In the genomic region with DNA sequence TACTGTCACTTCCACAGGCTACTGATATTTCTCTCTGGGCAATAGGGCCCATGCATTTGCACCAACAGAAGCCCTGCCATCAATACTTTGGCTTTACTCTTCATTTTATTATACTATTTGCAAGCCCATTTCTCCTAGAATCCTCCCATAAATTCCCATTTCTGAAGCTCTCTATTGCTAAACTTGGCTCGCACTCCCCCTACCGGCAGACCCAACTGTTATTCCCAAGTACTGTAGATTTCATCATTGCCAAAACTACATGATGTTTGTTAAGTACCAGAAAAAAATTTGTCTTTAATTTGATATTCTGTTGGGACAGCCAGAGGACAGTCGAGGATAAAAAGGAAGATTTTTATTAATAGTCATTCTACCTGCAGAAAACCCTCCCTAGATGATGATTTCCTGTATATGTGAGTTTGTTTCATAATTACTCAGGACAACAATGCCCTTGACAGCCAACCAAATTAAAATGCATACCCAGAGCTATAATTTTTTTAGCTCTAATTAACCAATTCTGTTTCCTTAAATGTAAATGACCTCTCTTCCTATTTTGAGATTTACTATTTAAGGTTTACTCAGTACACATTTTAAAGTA, we compare ENCODE assay signal across 9 cellular contexts.
DNase-seq lines count a peak whose midpoint lies in the region; ATAC-seq and TF ChIP-seq lines count a peak whose summit lies in the region.
"Had no signal": no experiment of that assay in that cellular context is flagged by ENCODE, and none has a peak within 500 bp of the region (broad histone marks: within the 10 kb centered on the region; RNA-seq: fewer than 3 reads in every experiment).

No MANE protein-coding gene starts in this region.

- H2AK5ac ChIP-seq in IMR-90 (ENCODE audit: low read depth, low read length): no peak overlapping the region
- H2AK5ac ChIP-seq in neuronal stem cell (ENCODE audit: low read depth, low read length): no peak overlapping the region

- intact Hi-C loops in IMR-90 (cut with micrococcal nuclease): loop anchor here (1.0 kb wide), 1 partner anchor 11 kb away; no protein-coding TSS in a partner anchor

- no peak overlapping the region for H3K4me2 ChIP-seq in IMR-90 (ENCODE audit: low read depth, low read length)
- H3K4me2 ChIP-seq in neuronal stem cell (ENCODE audit: insufficient read depth, low read length, poor library complexity, severe bottlenecking): no peak overlapping the region

- H3K9ac ChIP-seq in IMR-90 (ENCODE audit: low read depth, low read length): no peak overlapping the region
- no peak overlapping the region for H3K9ac ChIP-seq in SK-N-MC (ENCODE audit: insufficient read length)
- no peak overlapping the region for H3K9ac ChIP-seq in neuronal stem cell (ENCODE audit: low read depth, low read length, poor library complexity)

- H3K36me3 ChIP-seq in IMR-90 (ENCODE audit: control insufficient read depth, insufficient read depth, low read length) (no peaks in the 10 kb centered on the region), SK-N-MC (ENCODE audit: insufficient read depth, low read length) (no peaks in the 10 kb centered on the region), neuronal stem cell (replicated peaks in 1 of 2; ENCODE audit: control insufficient read depth in 2 of 2, insufficient read depth in 2 of 2, low read length in 2 of 2) (no peaks in the 10 kb centered on the region)

- TF ChIP-seq POLR2A in IMR-90 (IDR thresholded peaks at IDR 0.05; ENCODE audit: low read depth, low read length): no peak

- H4K8ac ChIP-seq in IMR-90 (ENCODE audit: low read depth in 2 of 2, low read length in 2 of 2) (no peak overlapping the region), neuronal stem cell (ENCODE audit: low read depth, low read length) (no peak overlapping the region)

- H3K18ac ChIP-seq in IMR-90 (ENCODE audit: low read depth, low read length): no peak overlapping the region
- no peak overlapping the region for H3K18ac ChIP-seq in neuronal stem cell (ENCODE audit: low read length)

- no peak overlapping the region for H4K5ac ChIP-seq in IMR-90 (ENCODE audit: low read depth, low read length)

- dilution Hi-C loops in IMR-90 (cut with HindIII; ENCODE audit: low sequenced_read_pairs, unreplicated experiment): no loop called here

- H3K23ac ChIP-seq in IMR-90 (ENCODE audit: low read depth, low read length) (no peak overlapping the region), neuronal stem cell (ENCODE audit: low read depth, low read length, poor library complexity) (no peak overlapping the region)

- in situ Hi-C loops in IMR-90 (cut with MboI; ENCODE audit: low sequenced_read_pairs): no loop called here

- no peaks in the 10 kb centered on the region for H3K9me1 ChIP-seq in IMR-90 (ENCODE audit: insufficient read depth, low read length)

- no peak overlapping the region for H2BK15ac ChIP-seq in IMR-90 (ENCODE audit: low read depth, low read length)
- no peak overlapping the region for H2BK15ac ChIP-seq in neuronal stem cell (ENCODE audit: low read length)

- H3K4ac ChIP-seq in IMR-90 (ENCODE audit: low read depth, low read length) (no peak overlapping the region), neuronal stem cell (ENCODE audit: low read length) (no peak overlapping the region)

- peak; percentile 63 for ATAC-seq in IMR-90 (ENCODE audit: low read depth)
- ATAC-seq in HG03108 (IDR thresholded peaks at IDR 0.05; ENCODE audit: unreplicated experiment): no peak
- ATAC-seq in natural killer cell treated with Interleukin-12 subunit alpha and Interleukin-12 subunit beta and Interleukin-15 and Interleukin-18, amount 100 ng/mL, for 72 hours: no peak

- H4K91ac ChIP-seq in IMR-90 (ENCODE audit: insufficient read depth, low read depth, low read length): no peak overlapping the region
- H4K91ac ChIP-seq in neuronal stem cell (ENCODE audit: low read depth, low read length, poor library complexity): no peak overlapping the region

- H2AFZ ChIP-seq in IMR-90 (replicated peaks; ENCODE audit: low read length, poor library complexity) (no peak overlapping the region), neuronal stem cell (ENCODE audit: low read length) (no peak overlapping the region)

- POLR2A ChIA-PET in IMR-90 (lab: Charles Lee; ENCODE audit: unreplicated experiment): no interaction called here

- H3K79me1 ChIP-seq in IMR-90 (ENCODE audit: low read depth in 1 of 2, low read length in 2 of 2) (no peaks in the 10 kb centered on the region), neuronal stem cell (ENCODE audit: low read depth, low read length) (no peaks in the 10 kb centered on the region)

- H4K20me1 ChIP-seq in IMR-90 (ENCODE audit: insufficient read depth, low read length): no peaks in the 10 kb centered on the region

- H3K9me3 ChIP-seq in IMR-90 (ENCODE audit: control insufficient read depth, insufficient read depth, low read length): no peaks in the 10 kb centered on the region
- H3K9me3 ChIP-seq in SK-N-MC (ENCODE audit: low read depth, low read length): no peaks in the 10 kb centered on the region
- peaks cover 0 to 4% of the 10 kb centered on the region in 2 donors for H3K9me3 ChIP-seq in neuronal stem cell (replicated peaks in 1 of 2; ENCODE audit: control insufficient read depth in 2 of 2, insufficient read depth in 1 of 2, low read depth in 1 of 2, low read length in 2 of 2)

- H2BK5ac ChIP-seq in IMR-90 (ENCODE audit: low read depth, low read length, poor library complexity, severe bottlenecking) (no peak overlapping the region), neuronal stem cell (ENCODE audit: low read length) (no peak overlapping the region)

- H3K4me3 ChIP-seq in IMR-90 (ENCODE audit: insufficient read depth, low read depth, low read length): no peak overlapping the region
- no peak overlapping the region for H3K4me3 ChIP-seq in SK-N-MC
- no peak overlapping the region for H3K4me3 ChIP-seq in fibroblast of mammary gland (ENCODE audit: control insufficient read depth, low read depth, low read length)
- no peak overlapping the region for H3K4me3 ChIP-seq in neuronal stem cell (ENCODE audit: low read length in 2 of 2)

- peaks cover 4% of the 10 kb centered on the region for H3K9me3 Mint-ChIP-seq in natural killer cell treated with Interleukin-12 subunit alpha and Interleukin-12 subunit beta and Interleukin-15 and Interleukin-18, amount 100 ng/mL, for 72 hours

- no peak overlapping the region for H3K4me3 Mint-ChIP-seq in natural killer cell treated with Interleukin-12 subunit alpha and Interleukin-12 subunit beta and Interleukin-15 and Interleukin-18, amount 100 ng/mL, for 72 hours
- H3K4me3 Mint-ChIP-seq: CD4-positive, CD25-positive, alpha-beta regulatory T cell had no signal

- no peak overlapping the region for H3K27ac ChIP-seq in IMR-90 (ENCODE audit: insufficient read depth, low read length)
- H3K27ac ChIP-seq in SK-N-MC: no peak overlapping the region
- no peak overlapping the region for H3K27ac ChIP-seq in neuronal stem cell (replicated peaks; ENCODE audit: low read length)

- CTCF ChIA-PET in IMR-90 (lab: Yijun Ruan, JAX): interaction anchor here (0.6 to 1.3 kb wide), 2 partner anchors 19 to 763 kb away, joined by 3 read pairs; no protein-coding TSS in a partner anchor

- no peaks in the 10 kb centered on the region for H3K27me3 ChIP-seq in IMR-90 (ENCODE audit: control insufficient read depth, insufficient read depth, low read length)
- H3K27me3 ChIP-seq in neuronal stem cell (ENCODE audit: control insufficient read depth in 3 of 3, insufficient read depth in 3 of 3, low read depth in 1 of 3, low read length in 3 of 3): no peaks in the 10 kb centered on the region

- TF ChIP-seq CTCF in IMR-90 (conservative IDR thresholded peaks at IDR 0.05; ENCODE audit: low read depth, low read length) (peak; percentile 73), fibroblast of mammary gland (conservative IDR thresholded peaks at IDR 0.05; ENCODE audit: control insufficient read depth, insufficient read depth, low read depth, low read length) (peak; percentile 91)

- TF ChIP-seq RAD21 in IMR-90 (IDR thresholded peaks at IDR 0.05; ENCODE audit: low read length): peak; percentile 55

- H3K36me3 Mint-ChIP-seq in natural killer cell treated with Interleukin-12 subunit alpha and Interleukin-12 subunit beta and Interleukin-15 and Interleukin-18, amount 100 ng/mL, for 72 hours: no peaks in the 10 kb centered on the region
- H3K36me3 Mint-ChIP-seq: CD4-positive, CD25-positive, alpha-beta regulatory T cell had no signal

- no peak overlapping the region for H3K14ac ChIP-seq in IMR-90 (replicated peaks; ENCODE audit: low read depth, low read length)
- H3K14ac ChIP-seq in neuronal stem cell (ENCODE audit: low read length): no peak overlapping the region

- no peak overlapping the region for H3K56ac ChIP-seq in IMR-90 (ENCODE audit: extremely low read depth, insufficient read depth, low read length)

- DNase-seq in NCI-H82 (lab: John Stamatoyannopoulos, UW) (peak; percentile 62), NCI-H82 treated with DMSO at 0.1 percent for 48 hours (lab: John Stamatoyannopoulos, UW; ENCODE audit: unreplicated experiment) (no peak), IMR-90 (peak; percentile 62), SK-N-MC (ENCODE audit: low read depth, low spot score) (peak; percentile 32), fibroblast of mammary gland (ENCODE audit: low read depth) (peak; percentile 77), neuronal stem cell (ENCODE audit: low spot score) (peak; percentile 6)
- no peak for DNase-seq in natural killer cell treated with Interleukin-12 subunit alpha and Interleukin-12 subunit beta and Interleukin-15 and Interleukin-18, amount 100 ng/mL, for 72 hours (ENCODE audit: low spot score)

- no peak overlapping the region for H2AK9ac ChIP-seq in IMR-90 (replicated peaks; ENCODE audit: low read depth, low read length, poor library complexity)

- H2BK120ac ChIP-seq in IMR-90 (ENCODE audit: low read depth, low read length) (no peak overlapping the region), neuronal stem cell (ENCODE audit: low read depth, low read length) (no peak overlapping the region)

- no peak overlapping the region for H3K27ac Mint-ChIP-seq in natural killer cell treated with Interleukin-12 subunit alpha and Interleukin-12 subunit beta and Interleukin-15 and Interleukin-18, amount 100 ng/mL, for 72 hours

- no peak overlapping the region for H2BK12ac ChIP-seq in neuronal stem cell (ENCODE audit: low read length)

- no peaks in the 10 kb centered on the region for H3K4me1 Mint-ChIP-seq in natural killer cell treated with Interleukin-12 subunit alpha and Interleukin-12 subunit beta and Interleukin-15 and Interleukin-18, amount 100 ng/mL, for 72 hours (ENCODE audit: low read depth in 2 of 2)
- H3K4me1 Mint-ChIP-seq: CD4-positive, CD25-positive, alpha-beta regulatory T cell had no signal

- H2BK20ac ChIP-seq in IMR-90 (ENCODE audit: low read depth, low read length): no peak overlapping the region

- peaks cover 9 to 39% of the 10 kb centered on the region in 2 donors for H3K27me3 Mint-ChIP-seq in natural killer cell treated with Interleukin-12 subunit alpha and Interleukin-12 subunit beta and Interleukin-15 and Interleukin-18, amount 100 ng/mL, for 72 hours
- H3K27me3 Mint-ChIP-seq: CD4-positive, CD25-positive, alpha-beta regulatory T cell had no signal

- no TSS peak for BruUV-seq in IMR-90 (replicated peaks; lab: Mats Ljungman, UMichigan)

- no CpG with 5 or more reads among the region's 3 CpGs for WGBS in IMR-90 (ENCODE audit: extremely low coverage in 2 of 2, insufficient read length in 1 of 2), 2 experiments
- no CpG with 5 or more reads among the region's 3 CpGs for WGBS in neuronal stem cell (ENCODE audit: extremely low coverage in 2 of 2, insufficient read length in 2 of 2, insufficient replicate concordance in 1 of 2), 2 donors

- H3K4me1 ChIP-seq in IMR-90 (ENCODE audit: control insufficient read depth, insufficient read depth, low read length): no peaks in the 10 kb centered on the region
- H3K4me1 ChIP-seq in neuronal stem cell (ENCODE audit: control insufficient read depth in 2 of 2, insufficient read depth in 1 of 2, low read depth in 1 of 2, low read length in 2 of 2): no peaks in the 10 kb centered on the region

Comparison
In these comparisons a context has a peak if more than half of its experiments do, and no peak if none do; other contexts are left out.
1. DNase-seq: peak in NCI-H82 (single experiment), IMR-90 (single experiment), SK-N-MC (single experiment), fibroblast of mammary gland (single experiment) and neuronal stem cell (single experiment); none in NCI-H82 treated with DMSO at 0.1 percent for 48 hours (single experiment) and natural killer cell treated with Interleukin-12 subunit alpha and Interleukin-12 subunit beta and Interleukin-15 and Interleukin-18, amount 100 ng/mL, for 72 hours (single experiment).